ENCODE assay signal across 35 cellular contexts in the genomic region with DNA sequence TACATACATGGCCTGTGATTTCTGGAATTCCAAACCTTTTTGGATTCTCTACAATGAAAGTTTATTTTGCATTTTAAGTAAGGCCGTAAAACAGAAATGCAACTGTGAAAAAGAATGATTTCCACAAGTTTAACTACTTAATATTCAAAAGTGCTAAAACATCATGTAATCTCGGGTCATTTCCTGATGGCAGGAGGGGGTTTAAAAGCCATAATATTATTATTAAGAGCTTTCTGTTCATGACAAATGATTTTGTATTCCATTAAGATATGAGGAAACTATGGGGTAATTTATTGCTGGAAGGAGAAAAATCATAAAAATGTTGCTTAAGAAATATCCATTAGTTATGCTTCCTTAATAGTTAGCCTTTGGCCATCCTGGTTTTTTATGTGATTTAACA.
"Had no signal": no experiment of that assay in that cellular context is flagged by ENCODE, and none has a peak within 500 bp of the region (broad histone marks: within the 10 kb centered on the region; RNA-seq: fewer than 3 reads in every experiment).

No MANE protein-coding gene starts in this region.

- H3K9ac ChIP-seq: KMS-11 had no signal

- DNase-seq: Karpas-422, Kasumi-1, MG63, MM.1S, MV-4-11, NCI-H1048, NCI-H1092, NCI-H1092 treated with DMSO at 0.1 percent for 48 hours, NCI-H1105, NCI-H1105 treated with DMSO at 0.1 percent for 48 hours, NCI-H1417 treated with DMSO at 0.1 percent for 48 hours, NCI-H1436, NCI-H1436 treated with DMSO at 0.1 percent for 48 hours, NCI-H146, NCI-H1694, NCI-H1694 treated with DMSO at 0.1 percent for 48 hours, NCI-H187, NCI-H187 treated with DMSO at 0.1 percent for 48 hours, NCI-H1930, NCI-H2029, NCI-H2029 treated with DMSO at 0.1 percent for 48 hours, NCI-H2081, NCI-H2081 treated with DMSO at 0.1 percent for 48 hours, NCI-H2107, NCI-H2171, NCI-H2171 treated with DMSO at 0.1 percent for 48 hours, NCI-H2227 treated with DMSO at 0.1 percent for 48 hours, NCI-H226, NCI-H345, NCI-H446, NCI-H446 treated with DMSO at 0.1 percent for 48 hours, NCI-H510A, NCI-H510A treated with DMSO at 0.1 percent for 48 hours, NCI-H524 had no signal

- H3K4me3 ChIP-seq: MG63 had no signal

- H3K27ac ChIP-seq: KMS-11 had no signal

- H3K9me3 ChIP-seq: MG63 had no signal

- H3K36me3 ChIP-seq: MG63 had no signal

- H3K27me3 ChIP-seq: MG63 had no signal
